1 cellular context compared by ENCODE assay signal in the genomic region with DNA sequence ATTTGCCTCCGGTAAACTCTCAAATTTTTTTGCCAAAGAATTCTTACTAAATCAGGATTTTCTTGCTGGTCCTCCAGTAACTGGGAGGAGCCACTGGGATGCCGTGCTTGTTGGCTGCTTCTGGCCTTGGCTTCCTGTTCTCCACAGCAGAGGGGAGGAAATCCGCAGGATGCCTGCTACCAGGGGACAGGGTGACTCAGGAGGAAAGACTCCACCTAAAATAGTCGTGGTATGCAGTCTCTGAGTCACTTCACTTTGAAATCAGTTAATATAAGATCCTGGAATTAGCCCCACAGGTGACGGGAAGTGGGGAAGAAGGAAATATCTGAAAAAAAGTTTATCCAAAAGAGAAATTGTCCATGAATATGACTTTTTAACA.
A peak's percentile ranks its signal among the peaks of the same experiment; 100 is the strongest.
TF ChIP-seq lines count a peak whose summit lies in the region.

No MANE protein-coding gene starts in this region.

TF ChIP-seq in IMR-90, 13 proteins besides CTCF, POLR2A, EP300 and RAD21:
- no peak for TF ChIP-seq USF2 (IDR thresholded peaks at IDR 0.05; ENCODE audit: low read depth, low read length)
- no peak for TF ChIP-seq RFX5 (IDR thresholded peaks at IDR 0.05; ENCODE audit: low read depth, low read length)
- TF ChIP-seq BHLHE40 (IDR thresholded peaks at IDR 0.05; ENCODE audit: low read depth, low read length) = peak; percentile 44; the same call in 1 of the 2 replicates
- no peak for TF ChIP-seq MAFK (IDR thresholded peaks at IDR 0.05; ENCODE audit: low read depth, low read length)
- TF ChIP-seq RCOR1 (IDR thresholded peaks at IDR 0.05; ENCODE audit: insufficient replicate concordance, low read length) = no peak
- TF ChIP-seq MAZ (IDR thresholded peaks at IDR 0.05; ENCODE audit: borderline replicate concordance, low read depth, low read length) = no peak
- no peak for TF ChIP-seq SMC3 (IDR thresholded peaks at IDR 0.05; ENCODE audit: low read depth, low read length)
- peak; percentile 80 for TF ChIP-seq FOS (IDR thresholded peaks at IDR 0.05; ENCODE audit: low read depth, low read length)
- no peak for TF ChIP-seq MXI1 (IDR thresholded peaks at IDR 0.05; ENCODE audit: borderline replicate concordance, low read depth, low read length)
- TF ChIP-seq, protein P1, sequence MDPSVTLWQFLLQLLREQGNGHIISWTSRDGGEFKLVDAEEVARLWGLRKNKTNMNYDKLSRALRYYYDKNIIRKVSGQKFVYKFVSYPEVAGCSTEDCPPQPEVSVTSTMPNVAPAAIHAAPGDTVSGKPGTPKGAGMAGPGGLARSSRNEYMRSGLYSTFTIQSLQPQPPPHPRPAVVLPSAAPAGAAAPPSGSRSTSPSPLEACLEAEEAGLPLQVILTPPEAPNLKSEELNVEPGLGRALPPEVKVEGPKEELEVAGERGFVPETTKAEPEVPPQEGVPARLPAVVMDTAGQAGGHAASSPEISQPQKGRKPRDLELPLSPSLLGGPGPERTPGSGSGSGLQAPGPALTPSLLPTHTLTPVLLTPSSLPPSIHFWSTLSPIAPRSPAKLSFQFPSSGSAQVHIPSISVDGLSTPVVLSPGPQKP (IDR thresholded peaks at IDR 0.05; ENCODE audit: borderline replicate concordance, low read depth, low read length) = no peak
- no peak; the same call in 1 of the 2 replicates for TF ChIP-seq NFE2L2 (IDR thresholded peaks at IDR 0.05; ENCODE audit: low read depth, low read length)
- no peak for TF ChIP-seq CHD1 (IDR thresholded peaks at IDR 0.05; ENCODE audit: low read depth, low read length)
- TF ChIP-seq CEBPB (IDR thresholded peaks at IDR 0.05; ENCODE audit: low read depth, low read length) = no peak
